Comparison of ENCODE assay signal across 1 cellular context in the genomic region with DNA sequence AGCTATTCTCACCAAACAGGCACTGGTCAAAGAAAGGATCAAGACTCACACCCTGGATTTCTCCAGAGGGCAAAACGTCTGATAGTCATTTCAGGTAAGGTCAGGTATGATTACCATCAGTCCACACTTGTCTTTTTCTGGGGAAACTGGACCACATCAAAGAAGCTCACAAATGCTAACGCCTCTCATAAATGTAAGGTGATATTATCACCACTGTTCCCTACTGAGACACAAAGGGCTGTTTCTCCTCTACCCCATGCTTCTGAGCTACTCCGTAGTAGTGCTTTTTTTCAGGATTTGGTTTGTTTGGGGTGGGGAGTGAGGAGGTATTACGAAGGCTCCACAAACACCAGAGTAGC.
TF ChIP-seq lines count a peak whose summit lies in the region.

No MANE protein-coding gene starts in this region.

TF ChIP-seq in WTC11, 78 proteins besides CTCF, POLR2A, EP300 and RAD21 (continued from another document):
- TF ChIP-seq, protein P1, sequence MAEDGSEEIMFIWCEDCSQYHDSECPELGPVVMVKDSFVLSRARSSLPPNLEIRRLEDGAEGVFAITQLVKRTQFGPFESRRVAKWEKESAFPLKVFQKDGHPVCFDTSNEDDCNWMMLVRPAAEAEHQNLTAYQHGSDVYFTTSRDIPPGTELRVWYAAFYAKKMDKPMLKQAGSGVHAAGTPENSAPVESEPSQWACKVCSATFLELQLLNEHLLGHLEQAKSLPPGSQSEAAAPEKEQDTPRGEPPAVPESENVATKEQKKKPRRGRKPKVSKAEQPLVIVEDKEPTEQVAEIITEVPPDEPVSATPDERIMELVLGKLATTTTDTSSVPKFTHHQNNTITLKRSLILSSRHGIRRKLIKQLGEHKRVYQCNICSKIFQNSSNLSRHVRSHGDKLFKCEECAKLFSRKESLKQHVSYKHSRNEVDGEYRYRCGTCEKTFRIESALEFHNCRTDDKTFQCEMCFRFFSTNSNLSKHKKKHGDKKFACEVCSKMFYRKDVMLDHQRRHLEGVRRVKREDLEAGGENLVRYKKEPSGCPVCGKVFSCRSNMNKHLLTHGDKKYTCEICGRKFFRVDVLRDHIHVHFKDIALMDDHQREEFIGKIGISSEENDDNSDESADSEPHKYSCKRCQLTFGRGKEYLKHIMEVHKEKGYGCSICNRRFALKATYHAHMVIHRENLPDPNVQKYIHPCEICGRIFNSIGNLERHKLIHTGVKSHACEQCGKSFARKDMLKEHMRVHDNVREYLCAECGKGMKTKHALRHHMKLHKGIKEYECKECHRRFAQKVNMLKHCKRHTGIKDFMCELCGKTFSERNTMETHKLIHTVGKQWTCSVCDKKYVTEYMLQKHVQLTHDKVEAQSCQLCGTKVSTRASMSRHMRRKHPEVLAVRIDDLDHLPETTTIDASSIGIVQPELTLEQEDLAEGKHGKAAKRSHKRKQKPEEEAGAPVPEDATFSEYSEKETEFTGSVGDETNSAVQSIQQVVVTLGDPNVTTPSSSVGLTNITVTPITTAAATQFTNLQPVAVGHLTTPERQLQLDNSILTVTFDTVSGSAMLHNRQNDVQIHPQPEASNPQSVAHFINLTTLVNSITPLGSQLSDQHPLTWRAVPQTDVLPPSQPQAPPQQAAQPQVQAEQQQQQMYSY (CRISPR knock-in tag; IDR thresholded peaks at IDR 0.05): no peak
- TF ChIP-seq, protein P2, sequence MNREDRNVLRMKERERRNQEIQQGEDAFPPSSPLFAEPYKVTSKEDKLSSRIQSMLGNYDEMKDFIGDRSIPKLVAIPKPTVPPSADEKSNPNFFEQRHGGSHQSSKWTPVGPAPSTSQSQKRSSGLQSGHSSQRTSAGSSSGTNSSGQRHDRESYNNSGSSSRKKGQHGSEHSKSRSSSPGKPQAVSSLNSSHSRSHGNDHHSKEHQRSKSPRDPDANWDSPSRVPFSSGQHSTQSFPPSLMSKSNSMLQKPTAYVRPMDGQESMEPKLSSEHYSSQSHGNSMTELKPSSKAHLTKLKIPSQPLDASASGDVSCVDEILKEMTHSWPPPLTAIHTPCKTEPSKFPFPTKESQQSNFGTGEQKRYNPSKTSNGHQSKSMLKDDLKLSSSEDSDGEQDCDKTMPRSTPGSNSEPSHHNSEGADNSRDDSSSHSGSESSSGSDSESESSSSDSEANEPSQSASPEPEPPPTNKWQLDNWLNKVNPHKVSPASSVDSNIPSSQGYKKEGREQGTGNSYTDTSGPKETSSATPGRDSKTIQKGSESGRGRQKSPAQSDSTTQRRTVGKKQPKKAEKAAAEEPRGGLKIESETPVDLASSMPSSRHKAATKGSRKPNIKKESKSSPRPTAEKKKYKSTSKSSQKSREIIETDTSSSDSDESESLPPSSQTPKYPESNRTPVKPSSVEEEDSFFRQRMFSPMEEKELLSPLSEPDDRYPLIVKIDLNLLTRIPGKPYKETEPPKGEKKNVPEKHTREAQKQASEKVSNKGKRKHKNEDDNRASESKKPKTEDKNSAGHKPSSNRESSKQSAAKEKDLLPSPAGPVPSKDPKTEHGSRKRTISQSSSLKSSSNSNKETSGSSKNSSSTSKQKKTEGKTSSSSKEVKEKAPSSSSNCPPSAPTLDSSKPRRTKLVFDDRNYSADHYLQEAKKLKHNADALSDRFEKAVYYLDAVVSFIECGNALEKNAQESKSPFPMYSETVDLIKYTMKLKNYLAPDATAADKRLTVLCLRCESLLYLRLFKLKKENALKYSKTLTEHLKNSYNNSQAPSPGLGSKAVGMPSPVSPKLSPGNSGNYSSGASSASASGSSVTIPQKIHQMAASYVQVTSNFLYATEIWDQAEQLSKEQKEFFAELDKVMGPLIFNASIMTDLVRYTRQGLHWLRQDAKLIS (CRISPR knock-in tag; IDR thresholded peaks at IDR 0.05; ENCODE audit: borderline replicate concordance): no peak
- TF ChIP-seq, protein P3, sequence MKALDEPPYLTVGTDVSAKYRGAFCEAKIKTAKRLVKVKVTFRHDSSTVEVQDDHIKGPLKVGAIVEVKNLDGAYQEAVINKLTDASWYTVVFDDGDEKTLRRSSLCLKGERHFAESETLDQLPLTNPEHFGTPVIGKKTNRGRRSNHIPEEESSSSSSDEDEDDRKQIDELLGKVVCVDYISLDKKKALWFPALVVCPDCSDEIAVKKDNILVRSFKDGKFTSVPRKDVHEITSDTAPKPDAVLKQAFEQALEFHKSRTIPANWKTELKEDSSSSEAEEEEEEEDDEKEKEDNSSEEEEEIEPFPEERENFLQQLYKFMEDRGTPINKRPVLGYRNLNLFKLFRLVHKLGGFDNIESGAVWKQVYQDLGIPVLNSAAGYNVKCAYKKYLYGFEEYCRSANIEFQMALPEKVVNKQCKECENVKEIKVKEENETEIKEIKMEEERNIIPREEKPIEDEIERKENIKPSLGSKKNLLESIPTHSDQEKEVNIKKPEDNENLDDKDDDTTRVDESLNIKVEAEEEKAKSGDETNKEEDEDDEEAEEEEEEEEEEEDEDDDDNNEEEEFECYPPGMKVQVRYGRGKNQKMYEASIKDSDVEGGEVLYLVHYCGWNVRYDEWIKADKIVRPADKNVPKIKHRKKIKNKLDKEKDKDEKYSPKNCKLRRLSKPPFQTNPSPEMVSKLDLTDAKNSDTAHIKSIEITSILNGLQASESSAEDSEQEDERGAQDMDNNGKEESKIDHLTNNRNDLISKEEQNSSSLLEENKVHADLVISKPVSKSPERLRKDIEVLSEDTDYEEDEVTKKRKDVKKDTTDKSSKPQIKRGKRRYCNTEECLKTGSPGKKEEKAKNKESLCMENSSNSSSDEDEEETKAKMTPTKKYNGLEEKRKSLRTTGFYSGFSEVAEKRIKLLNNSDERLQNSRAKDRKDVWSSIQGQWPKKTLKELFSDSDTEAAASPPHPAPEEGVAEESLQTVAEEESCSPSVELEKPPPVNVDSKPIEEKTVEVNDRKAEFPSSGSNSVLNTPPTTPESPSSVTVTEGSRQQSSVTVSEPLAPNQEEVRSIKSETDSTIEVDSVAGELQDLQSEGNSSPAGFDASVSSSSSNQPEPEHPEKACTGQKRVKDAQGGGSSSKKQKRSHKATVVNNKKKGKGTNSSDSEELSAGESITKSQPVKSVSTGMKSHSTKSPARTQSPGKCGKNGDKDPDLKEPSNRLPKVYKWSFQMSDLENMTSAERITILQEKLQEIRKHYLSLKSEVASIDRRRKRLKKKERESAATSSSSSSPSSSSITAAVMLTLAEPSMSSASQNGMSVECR (CRISPR knock-in tag; IDR thresholded peaks at IDR 0.05; ENCODE audit: borderline replicate concordance): no peak
- TF ChIP-seq, protein P4, sequence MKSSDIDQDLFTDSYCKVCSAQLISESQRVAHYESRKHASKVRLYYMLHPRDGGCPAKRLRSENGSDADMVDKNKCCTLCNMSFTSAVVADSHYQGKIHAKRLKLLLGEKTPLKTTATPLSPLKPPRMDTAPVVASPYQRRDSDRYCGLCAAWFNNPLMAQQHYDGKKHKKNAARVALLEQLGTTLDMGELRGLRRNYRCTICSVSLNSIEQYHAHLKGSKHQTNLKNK (CRISPR knock-in tag; IDR thresholded peaks at IDR 0.05): no peak
- TF ChIP-seq PRRX2 (CRISPR knock-in tag; IDR thresholded peaks at IDR 0.05) (no peak), ZNF416 (CRISPR knock-in tag; IDR thresholded peaks at IDR 0.05) (no peak), ELF4 (CRISPR knock-in tag; IDR thresholded peaks at IDR 0.05; ENCODE audit: low read depth) (no peak)
- TF ChIP-seq, protein P5, sequence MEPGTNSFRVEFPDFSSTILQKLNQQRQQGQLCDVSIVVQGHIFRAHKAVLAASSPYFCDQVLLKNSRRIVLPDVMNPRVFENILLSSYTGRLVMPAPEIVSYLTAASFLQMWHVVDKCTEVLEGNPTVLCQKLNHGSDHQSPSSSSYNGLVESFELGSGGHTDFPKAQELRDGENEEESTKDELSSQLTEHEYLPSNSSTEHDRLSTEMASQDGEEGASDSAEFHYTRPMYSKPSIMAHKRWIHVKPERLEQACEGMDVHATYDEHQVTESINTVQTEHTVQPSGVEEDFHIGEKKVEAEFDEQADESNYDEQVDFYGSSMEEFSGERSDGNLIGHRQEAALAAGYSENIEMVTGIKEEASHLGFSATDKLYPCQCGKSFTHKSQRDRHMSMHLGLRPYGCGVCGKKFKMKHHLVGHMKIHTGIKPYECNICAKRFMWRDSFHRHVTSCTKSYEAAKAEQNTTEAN (CRISPR knock-in tag; IDR thresholded peaks at IDR 0.05): no peak
- TF ChIP-seq, protein P6, sequence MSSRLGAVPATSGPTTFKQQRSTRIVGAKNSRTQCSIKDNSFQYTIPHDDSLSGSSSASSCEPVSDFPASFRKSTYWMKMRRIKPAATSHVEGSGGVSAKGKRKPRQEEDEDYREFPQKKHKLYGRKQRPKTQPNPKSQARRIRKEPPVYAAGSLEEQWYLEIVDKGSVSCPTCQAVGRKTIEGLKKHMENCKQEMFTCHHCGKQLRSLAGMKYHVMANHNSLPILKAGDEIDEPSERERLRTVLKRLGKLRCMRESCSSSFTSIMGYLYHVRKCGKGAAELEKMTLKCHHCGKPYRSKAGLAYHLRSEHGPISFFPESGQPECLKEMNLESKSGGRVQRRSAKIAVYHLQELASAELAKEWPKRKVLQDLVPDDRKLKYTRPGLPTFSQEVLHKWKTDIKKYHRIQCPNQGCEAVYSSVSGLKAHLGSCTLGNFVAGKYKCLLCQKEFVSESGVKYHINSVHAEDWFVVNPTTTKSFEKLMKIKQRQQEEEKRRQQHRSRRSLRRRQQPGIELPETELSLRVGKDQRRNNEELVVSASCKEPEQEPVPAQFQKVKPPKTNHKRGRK (CRISPR knock-in tag; IDR thresholded peaks at IDR 0.05; ENCODE audit: borderline replicate concordance): no peak
